Comparison of ENCODE assay signal across 20 cellular contexts in genomic region chr22:30413745-30414524, GRCh38. TPM values are rescaled to one million over a fixed set of nuclear protein-coding genes. Genes with fewer than 3 reads are reported as not detected.
DNase-seq lines count a peak whose midpoint lies in the region; ATAC-seq and TF ChIP-seq lines count a peak whose summit lies in the region.
"Had no signal": no experiment of that assay in that cellular context is flagged by ENCODE, and none has a peak within 500 bp of the region (broad histone marks: within the 10 kb centered on the region; RNA-seq: fewer than 3 reads in every experiment).

No MANE protein-coding gene starts in this region.

- H3K4me3 ChIP-seq in CD4-positive, CD25-positive, alpha-beta regulatory T cell (ENCODE audit: low read depth, low read length): no peak overlapping the region
- H3K4me3 ChIP-seq: GM12878, SJSA1, vagina had no signal

- no peaks in the 10 kb centered on the region for H3K27me3 Mint-ChIP-seq in CD4-positive, CD25-positive, alpha-beta regulatory T cell
- H3K27me3 Mint-ChIP-seq in HFFc6 (ENCODE audit: insufficient read depth): no peaks in the 10 kb centered on the region; the same call in 1 of the 2 replicates
- no peaks in the 10 kb centered on the region for H3K27me3 Mint-ChIP-seq in brain
- peaks cover 3% of the 10 kb centered on the region for H3K27me3 Mint-ChIP-seq in nephron progenitor cell (ENCODE audit: low read depth, poor library complexity)
- H3K27me3 Mint-ChIP-seq: central memory CD8-positive, alpha-beta T cell had no signal

- H3K9me3 Mint-ChIP-seq in CD4-positive, CD25-positive, alpha-beta regulatory T cell: no peaks in the 10 kb centered on the region
- H3K9me3 Mint-ChIP-seq in HFFc6 (no peaks in the 10 kb centered on the region), brain (no peaks in the 10 kb centered on the region), nephron progenitor cell (no peaks in the 10 kb centered on the region)
- H3K9me3 Mint-ChIP-seq: central memory CD8-positive, alpha-beta T cell had no signal

- ATAC-seq in CD4-positive, CD25-positive, alpha-beta regulatory T cell (ENCODE audit: low read depth in 2 of 2): peak in 1 of 2 donors; percentile 53
- no peak for ATAC-seq in HG03025 (IDR thresholded peaks at IDR 0.05; ENCODE audit: low FRiP score, unreplicated experiment)
- no peak for ATAC-seq in foreskin keratinocyte
- ATAC-seq: GM12878 had no signal

- POLR2A ChIA-PET in HEK293T (lab: Yijun Ruan, JAX): interaction anchor here (1.2 to 6.5 kb wide), 3 partner anchors 10 to 57 kb away, joined by 3 to 40 read pairs (median 4); partner anchors contain the start of genes CCDC157 and SF3A1

- TF ChIP-seq CTCF in HFFc6 (IDR thresholded peaks at IDR 0.05) (no peak), brain (conservative IDR thresholded peaks at IDR 0.05) (no peak), nephron progenitor cell (IDR thresholded peaks at IDR 0.05) (no peak), foreskin keratinocyte (conservative IDR thresholded peaks at IDR 0.05) (no peak)

- peaks cover 36% of the 10 kb centered on the region for H3K36me3 Mint-ChIP-seq in CD4-positive, CD25-positive, alpha-beta regulatory T cell
- H3K36me3 Mint-ChIP-seq in HFFc6 (ENCODE audit: low read depth) (peaks cover 48% of the 10 kb centered on the region), brain (peaks cover 79% of the 10 kb centered on the region), nephron progenitor cell (ENCODE audit: low read depth) (peaks cover 24% of the 10 kb centered on the region)

- H3K4me3 Mint-ChIP-seq in CD4-positive, CD25-positive, alpha-beta regulatory T cell: peak overlapping the region in 2 of 4 donors; percentile 21 to 61
- H3K4me3 Mint-ChIP-seq in HFFc6 (no peak overlapping the region), brain (no peak overlapping the region), nephron progenitor cell (no peak overlapping the region)
- H3K4me3 Mint-ChIP-seq: central memory CD8-positive, alpha-beta T cell had no signal

- no peak for DNase-seq in CD4-positive, CD25-positive, alpha-beta regulatory T cell
- DNase-seq in HFFc6 (no peak), nephron progenitor cell (no peak), foreskin keratinocyte (no peak), HEK293T (ENCODE audit: extremely low spot score) (no peak)
- DNase-seq: activated CD8-positive, alpha-beta memory T cell treated with anti-CD3 and anti-CD28 coated beads, Interleukin-2, amount 50 U/mL, for 4 hours; DMS 273 treated with DMSO at 0.1 percent for 48 hours; effector CD8-positive, alpha-beta T cell; GF-D8; NCI-H1417 treated with DMSO at 0.1 percent for 48 hours; NCI-H748 treated with DMSO at 0.1 percent for 48 hours; stimulated activated CD4-positive, alpha-beta T cell treated with anti-CD3 and anti-CD28 coated beads, Interleukin-2, amount 100 ng/mL, for 24 hours; T1000 had no signal

- no peaks in the 10 kb centered on the region for H3K4me1 ChIP-seq in CD4-positive, CD25-positive, alpha-beta regulatory T cell (ENCODE audit: control insufficient read depth, insufficient read depth, low read length, poor library complexity, severe bottlenecking)
- H3K4me1 ChIP-seq in foreskin keratinocyte: no peaks in the 10 kb centered on the region
- H3K4me1 ChIP-seq: parathyroid adenoma, vagina had no signal

- H3K4me1 Mint-ChIP-seq in CD4-positive, CD25-positive, alpha-beta regulatory T cell: peaks cover 5 to 26% (median 9%) of the 10 kb centered on the region in 4 donors
- H3K4me1 Mint-ChIP-seq in HFFc6 (ENCODE audit: low read depth) (peaks cover 53% of the 10 kb centered on the region), brain (peaks cover 11% of the 10 kb centered on the region), nephron progenitor cell (peaks cover 19% of the 10 kb centered on the region)
- H3K4me1 Mint-ChIP-seq: central memory CD8-positive, alpha-beta T cell had no signal

- H3K9me3 ChIP-seq in CD4-positive, CD25-positive, alpha-beta regulatory T cell (ENCODE audit: control insufficient read depth in 2 of 2, low read length in 2 of 2): no peaks in the 10 kb centered on the region
- H3K9me3 ChIP-seq: SJSA1, vagina had no signal

- no peak overlapping the region for H3K27ac ChIP-seq in CD4-positive, CD25-positive, alpha-beta regulatory T cell (ENCODE audit: insufficient read depth, low read length, poor library complexity, severe bottlenecking)
- no peak overlapping the region for H3K27ac ChIP-seq in foreskin keratinocyte
- H3K27ac ChIP-seq: parathyroid adenoma, SJSA1, vagina had no signal

- CTCF ChIA-PET in HEK293T (lab: Yijun Ruan, JAX): no interaction called here

- H3K36me3 ChIP-seq in CD4-positive, CD25-positive, alpha-beta regulatory T cell (ENCODE audit: control insufficient read depth, insufficient read depth, low read length): peaks cover 20% of the 10 kb centered on the region

- peak overlapping the region in 2 of 3 donors; percentile 42 to 72 for H3K27ac Mint-ChIP-seq in CD4-positive, CD25-positive, alpha-beta regulatory T cell
- H3K27ac Mint-ChIP-seq in HFFc6 (peak overlapping the region; percentile 74), brain (peak overlapping the region in 3 of 5 experiments; percentile 44 to 82 (median 62)), nephron progenitor cell (peak overlapping the region; percentile 39)

- H3K27me3 ChIP-seq in CD4-positive, CD25-positive, alpha-beta regulatory T cell (ENCODE audit: control insufficient read depth, insufficient read depth, low read length): no peaks in the 10 kb centered on the region
- no peaks in the 10 kb centered on the region for H3K27me3 ChIP-seq in foreskin keratinocyte
- H3K27me3 ChIP-seq: SJSA1, vagina had no signal

TF ChIP-seq in HEK293T, 16 proteins besides CTCF, POLR2A, EP300 and RAD21:
- TF ChIP-seq NFRKB (IDR thresholded peaks at IDR 0.05): no peak
- no peak for TF ChIP-seq TARDBP (IDR thresholded peaks at IDR 0.05)
- no peak for TF ChIP-seq ZNF384 (IDR thresholded peaks at IDR 0.05)
- TF ChIP-seq PKNOX1 (IDR thresholded peaks at IDR 0.05): no peak
- TF ChIP-seq FOXK2 (IDR thresholded peaks at IDR 0.05): no peak
- TF ChIP-seq SP1 (IDR thresholded peaks at IDR 0.05): no peak
- no peak for TF ChIP-seq FOXM1 (IDR thresholded peaks at IDR 0.05; ENCODE audit: borderline replicate concordance)
- TF ChIP-seq SUZ12 (IDR thresholded peaks at IDR 0.05): no peak
- no peak for TF ChIP-seq FOXA1 (IDR thresholded peaks at IDR 0.05)
- TF ChIP-seq ELF4 (IDR thresholded peaks at IDR 0.05): no peak
- no peak for TF ChIP-seq HDGF (IDR thresholded peaks at IDR 0.05; ENCODE audit: borderline replicate concordance)
- TF ChIP-seq CTBP1 (IDR thresholded peaks at IDR 0.05; ENCODE audit: borderline replicate concordance): no peak
- TF ChIP-seq BHLHE40 (IDR thresholded peaks at IDR 0.05; ENCODE audit: borderline replicate concordance): no peak
- TF ChIP-seq L3MBTL2 (conservative IDR thresholded peaks at IDR 0.05): no peak
- TF ChIP-seq LEF1 (IDR thresholded peaks at IDR 0.05; ENCODE audit: borderline replicate concordance): no peak

RNA-seq across cellular contexts. Expression of gene MTFP1, which starts 11.6 kb away (rescaled TPM):
- total RNA-seq in CD4-positive, CD25-positive, alpha-beta regulatory T cell: 111 TPM
- 10 to 100 TPM; 38.3 to 48.9 (median 43.8) TPM for polyA plus RNA-seq in CD4-positive, CD25-positive, alpha-beta regulatory T cell
- total RNA-seq in HFFc6 (2021; fragmentation: NEBNext Ultra II Directional; extraction: Animal tissue kit (Norgen Biotek cat#: 25700)): 1 to 10 TPM; 1.7 to 5.7 (median 4.1) TPM
- polyA plus RNA-seq in brain (ENCODE audit: insufficient read depth, low read depth, low replicate concordance) (10.5 TPM), foreskin keratinocyte (74.0 and 90.2 TPM in 2 replicates)
- total RNA-seq in foreskin keratinocyte: 50.7 and 66.0 TPM in 2 replicates

RNA-seq across cellular contexts. Expression of gene SEC14L2, which starts 17.1 kb away (rescaled TPM):
- 69.0 TPM for total RNA-seq in CD4-positive, CD25-positive, alpha-beta regulatory T cell
- polyA plus RNA-seq in CD4-positive, CD25-positive, alpha-beta regulatory T cell: 1 to 10 TPM; 3.1 to 5.8 (median 3.7) TPM
- total RNA-seq in HFFc6 (2021; fragmentation: NEBNext Ultra II Directional; extraction: Animal tissue kit (Norgen Biotek cat#: 25700)): 10 to 100 TPM; 18.4 to 24.0 (median 22.8) TPM
- polyA plus RNA-seq in brain (ENCODE audit: insufficient read depth, low read depth, low replicate concordance) (25.3 TPM), foreskin keratinocyte (28.3 and 35.2 TPM in 2 replicates)
- total RNA-seq in foreskin keratinocyte: 31.7 and 43.0 TPM in 2 replicates

RNA-seq across cellular contexts. Expression of gene RNF215, which starts 26.7 kb away (rescaled TPM):
- total RNA-seq in CD4-positive, CD25-positive, alpha-beta regulatory T cell: 13.1 TPM
- polyA plus RNA-seq in CD4-positive, CD25-positive, alpha-beta regulatory T cell: under 1 TPM; 0.23 to 0.50 (median 0.42) TPM
- 10 to 100 TPM; 12.7 to 18.9 (median 15.3) TPM for total RNA-seq in HFFc6 (2021; fragmentation: NEBNext Ultra II Directional; extraction: Animal tissue kit (Norgen Biotek cat#: 25700))
- polyA plus RNA-seq in brain (ENCODE audit: insufficient read depth, low read depth, low replicate concordance): 8.0 TPM
- total RNA-seq in foreskin keratinocyte: 9.2 and 12.0 TPM in 2 replicates
- polyA plus RNA-seq in foreskin keratinocyte: 8.2 and 9.4 TPM in 2 replicates

RNA-seq across cellular contexts. Expression of gene CCDC157, which starts 57.1 kb away (rescaled TPM):
- 7.1 TPM for total RNA-seq in CD4-positive, CD25-positive, alpha-beta regulatory T cell
- 1 to 10 TPM; 1.3 to 2.4 (median 1.9) TPM for polyA plus RNA-seq in CD4-positive, CD25-positive, alpha-beta regulatory T cell
- total RNA-seq in HFFc6 (2021; fragmentation: NEBNext Ultra II Directional; extraction: Animal tissue kit (Norgen Biotek cat#: 25700)): 1 to 10 TPM; 1.4 to 1.6 (median 1.5) TPM
- polyA plus RNA-seq in brain (ENCODE audit: insufficient read depth, low read depth, low replicate concordance) (5.1 TPM), foreskin keratinocyte (1.5 and 1.7 TPM in 2 replicates)
- 0.95 and 1.5 TPM in 2 replicates for total RNA-seq in foreskin keratinocyte

RNA-seq across cellular contexts. Expression of gene SF3A1, which starts 57.2 kb away (rescaled TPM):
- 389 TPM for total RNA-seq in CD4-positive, CD25-positive, alpha-beta regulatory T cell
- 10 to 100 TPM; 66.6 to 78.6 (median 75.1) TPM for polyA plus RNA-seq in CD4-positive, CD25-positive, alpha-beta regulatory T cell
- total RNA-seq in HFFc6 (2021; fragmentation: NEBNext Ultra II Directional; extraction: Animal tissue kit (Norgen Biotek cat#: 25700)): 100 to 1,000 TPM; 166 to 197 (median 181) TPM
- polyA plus RNA-seq in brain (ENCODE audit: insufficient read depth, low read depth, low replicate concordance) (205 TPM), foreskin keratinocyte (36.0 and 42.1 TPM in 2 replicates)
- 81.3 and 82.2 TPM in 2 replicates for total RNA-seq in foreskin keratinocyte
